Comparison of ENCODE assay signal across 13 cellular contexts in the genomic region with DNA sequence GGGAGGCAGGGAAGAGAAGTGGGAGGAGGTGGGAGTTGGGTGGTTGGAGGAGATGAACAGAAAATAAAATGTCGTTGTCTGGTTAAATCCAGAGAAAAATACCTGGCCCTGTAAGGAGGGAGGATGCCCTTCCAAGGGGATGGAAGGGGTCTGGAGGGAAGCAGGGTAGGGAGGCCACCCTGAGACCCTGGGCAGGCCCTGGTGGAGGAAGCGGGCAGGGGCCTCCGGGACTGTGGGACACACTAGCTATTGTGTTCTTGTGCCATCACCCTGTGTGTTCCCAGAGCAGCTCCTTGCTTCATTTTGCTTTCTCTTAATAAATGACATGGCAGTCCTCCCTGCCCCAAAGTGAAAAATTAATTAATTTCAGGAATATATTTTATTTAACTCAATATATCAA. TPM values are rescaled to one million over a fixed set of nuclear protein-coding genes. Genes with fewer than 3 reads are reported as not detected.
A peak's percentile ranks its signal among the peaks of the same experiment; 100 is the strongest.
DNase-seq lines count a peak whose midpoint lies in the region; ATAC-seq and TF ChIP-seq lines count a peak whose summit lies in the region.
"Had no signal": no experiment of that assay in that cellular context is flagged by ENCODE, and none has a peak within 500 bp of the region (broad histone marks: within the 10 kb centered on the region; RNA-seq: fewer than 3 reads in every experiment).

No MANE protein-coding gene starts in this region.

- no CpG with 5 or more reads among the region's 3 CpGs for WGBS in neuronal stem cell (ENCODE audit: extremely low coverage in 2 of 2, insufficient read length in 2 of 2, insufficient replicate concordance in 1 of 2), 2 donors

- peaks cover 63% of the 10 kb centered on the region for H3K4me1 Mint-ChIP-seq in activated CD4-positive, alpha-beta T cell treated with anti-CD3 and anti-CD28 coated beads, Interleukin-2, amount 10 ng/mL, durations not matched to agents 24 days and 14 days
- peaks cover 62% of the 10 kb centered on the region for H3K4me1 Mint-ChIP-seq in activated T-helper 2 cell treated with anti-CD3 and anti-CD28 coated beads, Interferon-gamma antibody, Interleukin-2, Interleukin-4, amounts not matched to agents 10 μg/mL and 5 μg/mL and 100 μg/mL, durations not matched to agents 14 hours and 24 hours and 36 hours (ENCODE audit: low read depth)

- peak; percentile 68 for DNase-seq in activated CD4-positive, alpha-beta T cell treated with anti-CD3 and anti-CD28 coated beads, Interleukin-2, amount 10 ng/mL, durations not matched to agents 24 days and 14 days
- no peak for DNase-seq in activated CD4-positive, alpha-beta T cell treated with anti-CD3 and anti-CD28 coated beads for 4 hours
- no peak for DNase-seq in activated T-helper 2 cell treated with anti-CD3 and anti-CD28 coated beads, Interferon-gamma antibody, Interleukin-2, Interleukin-4, amounts not matched to agents 10 μg/mL and 5 μg/mL and 100 μg/mL, durations not matched to agents 14 hours and 24 hours and 36 hours (ENCODE audit: low spot score)
- no peak for DNase-seq in neuronal stem cell (ENCODE audit: low spot score)
- no peak for DNase-seq in left lobe of liver (ENCODE audit: low spot score)
- no peak for DNase-seq in kidney tubule cell (ENCODE audit: low spot score)
- no peak for DNase-seq in NCI-H510A treated with DMSO at 0.1 percent for 48 hours (lab: John Stamatoyannopoulos, UW)

- H2AK5ac ChIP-seq in neuronal stem cell (ENCODE audit: low read depth, low read length): no peak overlapping the region

- H3K18ac ChIP-seq in neuronal stem cell (ENCODE audit: low read length): peak overlapping the region; percentile 65

- H3K27me3 ChIP-seq in neuronal stem cell (ENCODE audit: control insufficient read depth in 3 of 3, insufficient read depth in 3 of 3, low read depth in 1 of 3, low read length in 3 of 3): no peaks in the 10 kb centered on the region
- H3K27me3 ChIP-seq: colonic mucosa, neutrophil had no signal

- POLR2A ChIA-PET in HEK293 (lab: Yijun Ruan, JAX): no interaction called here

- H3K9me3 Mint-ChIP-seq in activated CD4-positive, alpha-beta T cell treated with anti-CD3 and anti-CD28 coated beads, Interleukin-2, amount 10 ng/mL, durations not matched to agents 24 days and 14 days: peaks cover 4% of the 10 kb centered on the region
- no peaks in the 10 kb centered on the region for H3K9me3 Mint-ChIP-seq in activated T-helper 2 cell treated with anti-CD3 and anti-CD28 coated beads, Interferon-gamma antibody, Interleukin-2, Interleukin-4, amounts not matched to agents 10 μg/mL and 5 μg/mL and 100 μg/mL, durations not matched to agents 14 hours and 24 hours and 36 hours

- no peaks in the 10 kb centered on the region for H3K79me1 ChIP-seq in neuronal stem cell (ENCODE audit: low read depth, low read length)

- H2BK15ac ChIP-seq in neuronal stem cell (ENCODE audit: low read length): no peak overlapping the region

- H2BK120ac ChIP-seq in neuronal stem cell (ENCODE audit: low read depth, low read length): no peak overlapping the region

- H3K14ac ChIP-seq in neuronal stem cell (ENCODE audit: low read length): no peak overlapping the region

- no peak for ATAC-seq in left lobe of liver

- H3K27ac ChIP-seq in HEK293 (ENCODE audit: extremely low read depth, low read depth, low read length) (no peak overlapping the region), neuronal stem cell (replicated peaks; ENCODE audit: low read length) (no peak overlapping the region)
- H3K27ac ChIP-seq: colonic mucosa had no signal

- H3K36me3 ChIP-seq in HEK293 (ENCODE audit: control insufficient read depth in 2 of 2, insufficient read depth in 1 of 2, low read length in 2 of 2) (no peaks in the 10 kb centered on the region), neuronal stem cell (replicated peaks in 1 of 2; ENCODE audit: control insufficient read depth in 2 of 2, insufficient read depth in 2 of 2, low read length in 2 of 2) (no peaks in the 10 kb centered on the region)
- H3K36me3 ChIP-seq: colonic mucosa, neutrophil had no signal

- H2BK5ac ChIP-seq in neuronal stem cell (ENCODE audit: low read length): no peak overlapping the region

- H3K36me3 Mint-ChIP-seq in activated CD4-positive, alpha-beta T cell treated with anti-CD3 and anti-CD28 coated beads, Interleukin-2, amount 10 ng/mL, durations not matched to agents 24 days and 14 days (ENCODE audit: low read depth): peaks cover 6% of the 10 kb centered on the region
- H3K36me3 Mint-ChIP-seq in activated T-helper 2 cell treated with anti-CD3 and anti-CD28 coated beads, Interferon-gamma antibody, Interleukin-2, Interleukin-4, amounts not matched to agents 10 μg/mL and 5 μg/mL and 100 μg/mL, durations not matched to agents 14 hours and 24 hours and 36 hours (ENCODE audit: low read depth): peaks cover 8% of the 10 kb centered on the region

- peak overlapping the region; percentile 54 for H3K4me3 Mint-ChIP-seq in activated CD4-positive, alpha-beta T cell treated with anti-CD3 and anti-CD28 coated beads, Interleukin-2, amount 10 ng/mL, durations not matched to agents 24 days and 14 days
- H3K4me3 Mint-ChIP-seq in activated T-helper 2 cell treated with anti-CD3 and anti-CD28 coated beads, Interferon-gamma antibody, Interleukin-2, Interleukin-4, amounts not matched to agents 10 μg/mL and 5 μg/mL and 100 μg/mL, durations not matched to agents 14 hours and 24 hours and 36 hours (ENCODE audit: low read depth): no peak overlapping the region

- CTCF ChIA-PET in HEK293 (lab: Yijun Ruan, JAX): interaction anchor here (0.5 to 2.3 kb wide), 23 partner anchors 11 to 900 kb away, joined by 3 to 12 read pairs (median 4); no protein-coding TSS in a partner anchor

- no peak overlapping the region for H4K8ac ChIP-seq in neuronal stem cell (ENCODE audit: low read depth, low read length)

- no peaks in the 10 kb centered on the region for H3K27me3 Mint-ChIP-seq in activated CD4-positive, alpha-beta T cell treated with anti-CD3 and anti-CD28 coated beads, Interleukin-2, amount 10 ng/mL, durations not matched to agents 24 days and 14 days
- H3K27me3 Mint-ChIP-seq in activated T-helper 2 cell treated with anti-CD3 and anti-CD28 coated beads, Interferon-gamma antibody, Interleukin-2, Interleukin-4, amounts not matched to agents 10 μg/mL and 5 μg/mL and 100 μg/mL, durations not matched to agents 14 hours and 24 hours and 36 hours (ENCODE audit: low read depth): no peaks in the 10 kb centered on the region

- no peak overlapping the region for H3K4me2 ChIP-seq in neuronal stem cell (ENCODE audit: insufficient read depth, low read length, poor library complexity, severe bottlenecking)

- no peak for TF ChIP-seq CTCF in HEK293 (tag by site-specific recombination; IDR thresholded peaks at IDR 0.05)

- H3K4me3 ChIP-seq in HEK293 (ENCODE audit: low read depth, low read length) (no peak overlapping the region), neuronal stem cell (ENCODE audit: low read length in 2 of 2) (no peak overlapping the region)
- H3K4me3 ChIP-seq: colonic mucosa, GM12878, lung had no signal

- H2AFZ ChIP-seq in neuronal stem cell (ENCODE audit: low read length): peak overlapping the region; percentile 27

- H3K4me1 ChIP-seq in HEK293 (ENCODE audit: control insufficient read depth, insufficient read depth, low read length): no peaks in the 10 kb centered on the region
- H3K4me1 ChIP-seq in neuronal stem cell (ENCODE audit: control insufficient read depth in 2 of 2, insufficient read depth in 1 of 2, low read depth in 1 of 2, low read length in 2 of 2): no peaks in the 10 kb centered on the region

- no peak overlapping the region for H2BK12ac ChIP-seq in neuronal stem cell (ENCODE audit: low read length)

- intact Hi-C loops in activated CD4-positive, alpha-beta T cell treated with anti-CD3 and anti-CD28 coated beads, Interleukin-2, amount 10 ng/mL, durations not matched to agents 24 days and 14 days (cut with micrococcal nuclease): loop anchor here (5.0 to 10.0 kb wide), 6 partner anchors 174 to 1216 kb away; no protein-coding TSS in a partner anchor
- intact Hi-C loops in activated T-helper 2 cell treated with anti-CD3 and anti-CD28 coated beads, Interferon-gamma antibody, Interleukin-2, Interleukin-4, amounts not matched to agents 10 μg/mL and 5 μg/mL and 100 μg/mL, durations not matched to agents 14 hours and 24 hours and 36 hours (cut with micrococcal nuclease): loop anchor here (2.0 to 10.0 kb wide), 5 partner anchors 220 to 1074 kb away; no protein-coding TSS in a partner anchor

- H4K91ac ChIP-seq in neuronal stem cell (ENCODE audit: low read depth, low read length, poor library complexity): peak overlapping the region; percentile 64

- no peaks in the 10 kb centered on the region for H3K9me3 ChIP-seq in HEK293 (ENCODE audit: control insufficient read depth, insufficient read depth, low read depth, low read length)
- H3K9me3 ChIP-seq in neuronal stem cell (replicated peaks in 1 of 2; ENCODE audit: control insufficient read depth in 2 of 2, insufficient read depth in 1 of 2, low read depth in 1 of 2, low read length in 2 of 2): no peaks in the 10 kb centered on the region
- H3K9me3 ChIP-seq: colonic mucosa, neutrophil had no signal

- no peak overlapping the region for H3K4ac ChIP-seq in neuronal stem cell (ENCODE audit: low read length)

- no peak overlapping the region for H3K23ac ChIP-seq in neuronal stem cell (ENCODE audit: low read depth, low read length, poor library complexity)

- peak overlapping the region; percentile 95 for H3K27ac Mint-ChIP-seq in activated CD4-positive, alpha-beta T cell treated with anti-CD3 and anti-CD28 coated beads, Interleukin-2, amount 10 ng/mL, durations not matched to agents 24 days and 14 days
- peak overlapping the region; percentile 92 for H3K27ac Mint-ChIP-seq in activated T-helper 2 cell treated with anti-CD3 and anti-CD28 coated beads, Interferon-gamma antibody, Interleukin-2, Interleukin-4, amounts not matched to agents 10 μg/mL and 5 μg/mL and 100 μg/mL, durations not matched to agents 14 hours and 24 hours and 36 hours

- H3K9ac ChIP-seq in neuronal stem cell (ENCODE audit: low read depth, low read length, poor library complexity): no peak overlapping the region

TF ChIP-seq in HEK293, 187 proteins besides CTCF, POLR2A, EP300 and RAD21:
- no peak for TF ChIP-seq SCRT1 (tag by site-specific recombination; IDR thresholded peaks at IDR 0.05; ENCODE audit: borderline replicate concordance)
- TF ChIP-seq ZFHX2 (tag by site-specific recombination; conservative IDR thresholded peaks at IDR 0.05): peak; percentile 64; the same call in 1 of the 2 replicates
- TF ChIP-seq ZNF311 (tag by site-specific recombination; IDR thresholded peaks at IDR 0.05; ENCODE audit: borderline replicate concordance): no peak

RNA-seq across cellular contexts. Expression of a gene that starts 11.8 kb away (rescaled TPM):
- 0.26 and 0.47 TPM in 2 replicates for total RNA-seq in activated CD4-positive, alpha-beta T cell treated with anti-CD3 and anti-CD28 coated beads, Interleukin-2, amount 10 ng/mL, durations not matched to agents 24 days and 14 days
- 0.02 TPM in 2 replicates for total RNA-seq in activated T-helper 2 cell treated with anti-CD3 and anti-CD28 coated beads, Interferon-gamma antibody, Interleukin-2, Interleukin-4, amounts not matched to agents 10 μg/mL and 5 μg/mL and 100 μg/mL, durations not matched to agents 14 hours and 24 hours and 36 hours
- polyA plus RNA-seq in neuronal stem cell (2013, experiment 1 of 2): not detected
- polyA plus RNA-seq in neuronal stem cell (2013, experiment 2 of 2): not detected
- 0.38 TPM for total RNA-seq in left lobe of liver
- total RNA-seq: H4 had no signal
